Comparison of ENCODE assay signal across 9 cellular contexts in genomic region chr18:63317556-63317946, GRCh38. TPM values are rescaled to one million over a fixed set of nuclear protein-coding genes. Genes with fewer than 3 reads are reported as not detected.
DNase-seq lines count a peak whose midpoint lies in the region; TF ChIP-seq lines count a peak whose summit lies in the region.
"Had no signal": no experiment of that assay in that cellular context is flagged by ENCODE, and none has a peak within 500 bp of the region (broad histone marks: within the 10 kb centered on the region; RNA-seq: fewer than 3 reads in every experiment).

No MANE protein-coding gene starts in this region.

- WGBS in lower leg skin, 2 donors = 58 to 65% methylated on average over 10 of the region's 10 CpGs

- peak overlapping the region; percentile 8 for H3K4me3 ChIP-seq in lower leg skin (ENCODE audit: low read depth, poor library complexity, severe bottlenecking)

- peaks cover 60% of the 10 kb centered on the region for H3K36me3 Mint-ChIP-seq in activated CD4-positive, alpha-beta T cell treated with anti-CD3 and anti-CD28 coated beads, Interleukin-2, amount 10 ng/mL, durations not matched to agents 7 days and 5 days (ENCODE audit: low read depth)
- peaks cover 43% of the 10 kb centered on the region for H3K36me3 Mint-ChIP-seq in activated T-helper 1 cell treated with anti-CD3 and anti-CD28 coated beads, Interleukin-12 subunit alpha, Interleukin-12 subunit beta, Interleukin-2, Interleukin-4 antibody, amounts not matched to agents 30 ng/mL and 10 ng/mL and 1 ng/mL, durations not matched to agents 14 hours and 24 hours and 36 hours (ENCODE audit: low read depth)

- no peak for TF ChIP-seq CTCF in lower leg skin (IDR thresholded peaks at IDR 0.05)

- H3K27ac Mint-ChIP-seq in activated CD4-positive, alpha-beta T cell treated with anti-CD3 and anti-CD28 coated beads, Interleukin-2, amount 10 ng/mL, durations not matched to agents 7 days and 5 days = peak overlapping the region; percentile 89
- H3K27ac Mint-ChIP-seq in activated T-helper 1 cell treated with anti-CD3 and anti-CD28 coated beads, Interleukin-12 subunit alpha, Interleukin-12 subunit beta, Interleukin-2, Interleukin-4 antibody, amounts not matched to agents 30 ng/mL and 10 ng/mL and 1 ng/mL, durations not matched to agents 14 hours and 24 hours and 36 hours = peak overlapping the region; percentile 92

- peaks cover 47% of the 10 kb centered on the region for H3K4me1 Mint-ChIP-seq in activated CD4-positive, alpha-beta T cell treated with anti-CD3 and anti-CD28 coated beads, Interleukin-2, amount 10 ng/mL, durations not matched to agents 7 days and 5 days
- H3K4me1 Mint-ChIP-seq in activated T-helper 1 cell treated with anti-CD3 and anti-CD28 coated beads, Interleukin-12 subunit alpha, Interleukin-12 subunit beta, Interleukin-2, Interleukin-4 antibody, amounts not matched to agents 30 ng/mL and 10 ng/mL and 1 ng/mL, durations not matched to agents 14 hours and 24 hours and 36 hours (ENCODE audit: low read depth) = peaks cover 58% of the 10 kb centered on the region

- no peaks in the 10 kb centered on the region for H3K27me3 Mint-ChIP-seq in activated CD4-positive, alpha-beta T cell treated with anti-CD3 and anti-CD28 coated beads, Interleukin-2, amount 10 ng/mL, durations not matched to agents 7 days and 5 days
- H3K27me3 Mint-ChIP-seq in activated T-helper 1 cell treated with anti-CD3 and anti-CD28 coated beads, Interleukin-12 subunit alpha, Interleukin-12 subunit beta, Interleukin-2, Interleukin-4 antibody, amounts not matched to agents 30 ng/mL and 10 ng/mL and 1 ng/mL, durations not matched to agents 14 hours and 24 hours and 36 hours (ENCODE audit: insufficient read depth) = no peaks in the 10 kb centered on the region

- no peaks in the 10 kb centered on the region for H3K9me3 Mint-ChIP-seq in activated CD4-positive, alpha-beta T cell treated with anti-CD3 and anti-CD28 coated beads, Interleukin-2, amount 10 ng/mL, durations not matched to agents 7 days and 5 days
- H3K9me3 Mint-ChIP-seq in activated T-helper 1 cell treated with anti-CD3 and anti-CD28 coated beads, Interleukin-12 subunit alpha, Interleukin-12 subunit beta, Interleukin-2, Interleukin-4 antibody, amounts not matched to agents 30 ng/mL and 10 ng/mL and 1 ng/mL, durations not matched to agents 14 hours and 24 hours and 36 hours = no peaks in the 10 kb centered on the region

- intact Hi-C loops in activated T-helper 1 cell treated with anti-CD3 and anti-CD28 coated beads, Interleukin-12 subunit alpha, Interleukin-12 subunit beta, Interleukin-2, Interleukin-4 antibody, amounts not matched to agents 30 ng/mL and 10 ng/mL and 1 ng/mL, durations not matched to agents 14 hours and 24 hours and 36 hours (cut with micrococcal nuclease) = loop anchor here (1.0 to 10.0 kb wide), 3 partner anchors 26 to 793 kb away; partner anchors contain the start of gene ZCCHC2
- intact Hi-C loops in lower leg skin (cut with DNase I; ENCODE audit: low total_unique reads) = no loop called here

- CTCF ChIA-PET in activated CD4-positive, alpha-beta T cell treated with anti-CD3 and anti-CD28 coated beads, Interleukin-2, amount 10 ng/mL, durations not matched to agents 7 days and 5 days (lab: Charles Lee) = interaction anchor here (0.8 to 3.4 kb wide), 43 partner anchors 11 to 305 kb away, joined by 3 to 37 read pairs (median 5); partner anchors contain the start of gene KDSR

- DNase-seq in activated CD4-positive, alpha-beta T cell treated with anti-CD3 and anti-CD28 coated beads, Interleukin-2, amount 10 ng/mL, durations not matched to agents 7 days and 5 days = no peak
- no peak for DNase-seq in activated CD4-positive, alpha-beta T cell treated with anti-CD3 and anti-CD28 coated beads, Interleukin-2, amount 50 U/mL, for 1 hour
- DNase-seq in activated T-helper 1 cell treated with anti-CD3 and anti-CD28 coated beads, Interleukin-12 subunit alpha, Interleukin-12 subunit beta, Interleukin-2, Interleukin-4 antibody, amounts not matched to agents 30 ng/mL and 10 ng/mL and 1 ng/mL, durations not matched to agents 14 hours and 24 hours and 36 hours (ENCODE audit: low spot score) = no peak
- no peak for DNase-seq in lower leg skin (ENCODE audit: low spot score in 2 of 2)
- DNase-seq in stimulated activated CD4-positive, alpha-beta T cell treated with anti-CD3 and anti-CD28 coated beads, Interleukin-15, amount 100 ng/mL, for 24 hours = no peak
- no peak for DNase-seq in NCI-H2081 (lab: John Stamatoyannopoulos, UW)
- DNase-seq in NCI-H2171 treated with DMSO at 0.1 percent for 48 hours (lab: John Stamatoyannopoulos, UW) = no peak

- peak overlapping the region; percentile 9 for H3K27ac ChIP-seq in temporal lobe (ENCODE audit: low read depth, low read length)
- H3K27ac ChIP-seq: cardiac muscle cell had no signal

- TF ChIP-seq POLR2A in lower leg skin (IDR thresholded peaks at IDR 0.05) = no peak

- H3K4me3 Mint-ChIP-seq in activated CD4-positive, alpha-beta T cell treated with anti-CD3 and anti-CD28 coated beads, Interleukin-2, amount 10 ng/mL, durations not matched to agents 7 days and 5 days = peak overlapping the region; percentile 99
- H3K4me3 Mint-ChIP-seq in activated T-helper 1 cell treated with anti-CD3 and anti-CD28 coated beads, Interleukin-12 subunit alpha, Interleukin-12 subunit beta, Interleukin-2, Interleukin-4 antibody, amounts not matched to agents 30 ng/mL and 10 ng/mL and 1 ng/mL, durations not matched to agents 14 hours and 24 hours and 36 hours = peak overlapping the region; percentile 96

- POLR2A ChIA-PET in activated CD4-positive, alpha-beta T cell treated with anti-CD3 and anti-CD28 coated beads, Interleukin-2, amount 10 ng/mL, durations not matched to agents 7 days and 5 days (lab: Charles Lee) = interaction anchor here (0.6 kb wide), 1 partner anchor 183 kb away, joined by 3 read pairs; no protein-coding TSS in a partner anchor

RNA-seq across cellular contexts. Expression of gene BCL2, which starts 2.0 kb away (rescaled TPM):
- 100 to 1,000 TPM; 113 to 119 TPM for total RNA-seq in activated CD4-positive, alpha-beta T cell treated with anti-CD3 and anti-CD28 coated beads, Interleukin-2, amount 10 ng/mL, durations not matched to agents 7 days and 5 days
- 95.9 and 97.1 TPM in 2 replicates for total RNA-seq in activated T-helper 1 cell treated with anti-CD3 and anti-CD28 coated beads, Interleukin-12 subunit alpha, Interleukin-12 subunit beta, Interleukin-2, Interleukin-4 antibody, amounts not matched to agents 30 ng/mL and 10 ng/mL and 1 ng/mL, durations not matched to agents 14 hours and 24 hours and 36 hours
- 10 to 100 TPM; 12.8 to 21.7 (median 18.2) TPM for total RNA-seq in lower leg skin
- total RNA-seq in temporal lobe = 17.7 TPM

RNA-seq across cellular contexts. Expression of gene KDSR, which starts 49.5 kb away (rescaled TPM):
- total RNA-seq in activated CD4-positive, alpha-beta T cell treated with anti-CD3 and anti-CD28 coated beads, Interleukin-2, amount 10 ng/mL, durations not matched to agents 7 days and 5 days = 10 to 100 TPM; 56.1 to 56.6 TPM
- 72.2 and 83.5 TPM in 2 replicates for total RNA-seq in activated T-helper 1 cell treated with anti-CD3 and anti-CD28 coated beads, Interleukin-12 subunit alpha, Interleukin-12 subunit beta, Interleukin-2, Interleukin-4 antibody, amounts not matched to agents 30 ng/mL and 10 ng/mL and 1 ng/mL, durations not matched to agents 14 hours and 24 hours and 36 hours
- 100 to 1,000 TPM in 2 of 4 donors, 10 to 100 TPM in 2; 91.7 to 121 (median 99.3) TPM for total RNA-seq in lower leg skin
- total RNA-seq in temporal lobe = 13.3 TPM
